In the genomic region with DNA sequence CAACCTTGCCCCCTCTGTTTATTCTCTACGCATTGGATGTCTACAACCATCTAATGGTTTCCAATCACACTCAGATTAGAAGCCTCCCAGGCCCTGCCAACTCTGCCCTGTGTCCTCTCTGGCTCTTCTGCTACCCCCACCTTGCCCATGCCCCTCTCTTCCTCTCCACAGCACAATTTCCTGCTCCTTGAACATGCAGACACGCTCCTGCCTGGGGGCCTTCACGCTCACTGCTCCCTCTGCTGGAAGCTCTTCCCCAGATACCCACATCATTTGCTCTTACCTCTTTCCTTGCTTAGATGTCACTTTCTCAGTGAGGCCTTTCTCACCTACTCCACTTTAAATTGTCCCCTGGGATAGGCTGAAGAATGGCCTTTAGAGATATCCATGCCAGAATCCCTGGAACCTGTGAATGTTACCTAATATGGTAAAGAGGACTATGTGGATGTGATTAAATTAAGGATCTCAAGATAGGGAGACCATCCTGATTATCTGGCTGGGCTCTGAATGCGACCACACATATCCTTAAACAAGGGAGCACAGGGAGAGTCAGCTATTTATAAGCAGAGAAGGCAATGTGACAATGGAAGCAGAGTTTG, we compare ENCODE assay signal across 9 cellular contexts. TPM values are rescaled to one million over a fixed set of nuclear protein-coding genes. Genes with fewer than 3 reads are reported as not detected.
DNase-seq lines count a peak whose midpoint lies in the region; ATAC-seq, FAIRE-seq and TF ChIP-seq lines count a peak whose summit lies in the region.
"Had no signal": no experiment of that assay in that cellular context is flagged by ENCODE, and none has a peak within 500 bp of the region (broad histone marks: within the 10 kb centered on the region; RNA-seq: fewer than 3 reads in every experiment).

No MANE protein-coding gene starts in this region.

- H3K9ac ChIP-seq in kidney (ENCODE audit: low read length in 2 of 2), result no peak overlapping the region

- no peak for FAIRE-seq in kidney (lab: Jason Lieb, UNC)
- FAIRE-seq: G401.6 had no signal

- TF ChIP-seq CTCF in WERI-Rb-1 (IDR thresholded peaks at IDR 0.05; ENCODE audit: low read depth, low read length), result peak; percentile 86
- TF ChIP-seq CTCF in kidney (IDR thresholded peaks at IDR 0.05; ENCODE audit: borderline replicate concordance, extremely low read depth, insufficient read depth), result peak; percentile 37

- ATAC-seq in HG03439 (IDR thresholded peaks at IDR 0.05; ENCODE audit: unreplicated experiment), result no peak

- intact Hi-C loops in kidney (cut with DNase I), result no loop called here

- H3K27me3 ChIP-seq in WERI-Rb-1 (ENCODE audit: insufficient read depth, low read depth, severe bottlenecking), result no peaks in the 10 kb centered on the region

- H3K4me3 ChIP-seq in WERI-Rb-1 (ENCODE audit: low read depth, low read length), result no peak overlapping the region
- H3K4me3 ChIP-seq in kidney (ENCODE audit: low read length in 2 of 2), result no peak overlapping the region

- H3K36me3 ChIP-seq in WERI-Rb-1 (no peaks in the 10 kb centered on the region), kidney (ENCODE audit: control insufficient read depth in 1 of 2, insufficient read depth in 2 of 2, low read length in 2 of 2) (no peaks in the 10 kb centered on the region)

- H3K9me3 ChIP-seq in WERI-Rb-1 (ENCODE audit: severe bottlenecking), result no peaks in the 10 kb centered on the region
- no peaks in the 10 kb centered on the region for H3K9me3 ChIP-seq in kidney (ENCODE audit: control insufficient read depth in 1 of 2, low read length in 2 of 2)

- no peak overlapping the region for H3K27ac ChIP-seq in WERI-Rb-1
- H3K27ac ChIP-seq in kidney (ENCODE audit: low read depth in 2 of 2, low read length in 2 of 2), result no peak overlapping the region

- DNase-seq in NCI-H510A treated with DMSO at 0.1 percent for 48 hours (lab: John Stamatoyannopoulos, UW), result peak; percentile 5
- DNase-seq in NCI-H510A (lab: John Stamatoyannopoulos, UW), result no peak
- DNase-seq in HT1080 (ENCODE audit: low read depth), result peak; percentile 62
- peak; percentile 59 for DNase-seq in WERI-Rb-1
- no peak for DNase-seq in kidney
- DNase-seq in stimulated activated CD8-positive, alpha-beta memory T cell treated with anti-CD3 and anti-CD28 coated beads, Interleukin-4, amount 100 ng/mL, for 48 hours, result no peak
- DNase-seq in NCI-H2029 treated with DMSO at 0.1 percent for 48 hours (lab: John Stamatoyannopoulos, UW), result no peak

- no peaks in the 10 kb centered on the region for H3K4me1 ChIP-seq in kidney (ENCODE audit: control insufficient read depth in 1 of 2, insufficient read depth in 1 of 2, low read depth in 1 of 2, low read length in 2 of 2)

RNA-seq across cellular contexts. Expression of gene KY, which starts 9.9 kb away (rescaled TPM):
- total RNA-seq in HT1080 (2014; rRNA removed; shearing (Covaris generic)), result not detected in 2 replicates
- polyA plus RNA-seq in HT1080 (2015; cell fraction: cytosol; rRNA removed), result not detected in 2 replicates
- polyA plus RNA-seq in HT1080 (2015; cell fraction: nucleus; rRNA removed), result not detected in 2 replicates
- 0.50 TPM for total RNA-seq in kidney
- polyA plus RNA-seq in kidney (ENCODE audit: insufficient read depth, low read depth, low replicate concordance), result 0.69 TPM

Comparison
In these comparisons a context has a peak if more than half of its experiments do, and no peak if none do; other contexts are left out.
1. DNase-seq: peak in NCI-H510A treated with DMSO at 0.1 percent for 48 hours (single experiment), HT1080 (single experiment) and WERI-Rb-1 (single experiment); none in NCI-H510A (single experiment), kidney (single experiment), stimulated activated CD8-positive, alpha-beta memory T cell treated with anti-CD3 and anti-CD28 coated beads, Interleukin-4, amount 100 ng/mL, for 48 hours (single experiment) and NCI-H2029 treated with DMSO at 0.1 percent for 48 hours (single experiment).